In genomic region chr4:186067757-186068385, GRCh38 we compare ENCODE assay signal across 8 cellular contexts. TPM values are rescaled to one million over a fixed set of nuclear protein-coding genes. Genes with fewer than 3 reads are reported as not detected.
DNase-seq lines count a peak whose midpoint lies in the region; ATAC-seq and TF ChIP-seq lines count a peak whose summit lies in the region.

No MANE protein-coding gene starts in this region.

- peak overlapping the region in 2 of 5 experiments; percentile 59 to 71 for H3K4me3 Mint-ChIP-seq in brain

- DNase-seq in DMS153 treated with DMSO at 0.1 percent for 48 hours (lab: John Stamatoyannopoulos, UW; ENCODE audit: unreplicated experiment) (peak; percentile 85), RWPE2 (ENCODE audit: low spot score) (no peak), islet precursor cell (peak; percentile 60), NCI-H2171 treated with DMSO at 0.1 percent for 48 hours (lab: John Stamatoyannopoulos, UW) (no peak)
- peak; percentile 12 for DNase-seq in stimulated activated CD4-positive, alpha-beta T cell treated with anti-CD3 and anti-CD28 coated beads, Interleukin-4, amount 100 ng/mL, for 1 hour

- no peaks in the 10 kb centered on the region for H3K27me3 Mint-ChIP-seq in brain

- peak overlapping the region; percentile 32 for H3K4me3 ChIP-seq in RWPE2 (ENCODE audit: severe bottlenecking)

- H3K27ac Mint-ChIP-seq in brain: peak overlapping the region in 1 of 5 experiments; percentile 28

- H3K27me3 ChIP-seq in RWPE2 (ENCODE audit: insufficient read depth, poor library complexity, severe bottlenecking): no peaks in the 10 kb centered on the region

- no peak overlapping the region for H3K27ac ChIP-seq in RWPE2 (ENCODE audit: poor library complexity, severe bottlenecking)

- no peaks in the 10 kb centered on the region for H3K9me3 ChIP-seq in RWPE2 (ENCODE audit: severe bottlenecking)

- no peaks in the 10 kb centered on the region for H3K9me3 Mint-ChIP-seq in brain

- TF ChIP-seq CTCF in RWPE2 (IDR thresholded peaks at IDR 0.05; ENCODE audit: poor library complexity, severe bottlenecking): peak; percentile 40
- TF ChIP-seq CTCF in brain (conservative IDR thresholded peaks at IDR 0.05): peak; percentile 50 to 61

- ATAC-seq in GM19455 (IDR thresholded peaks at IDR 0.05; ENCODE audit: unreplicated experiment) (peak; percentile 71), HG03575 (IDR thresholded peaks at IDR 0.05; ENCODE audit: extremely low read depth, insufficient number of reproducible peaks, low FRiP score, unreplicated experiment) (peak; percentile 90), RWPE2 (ENCODE audit: low read depth) (peak; percentile 51)

- no peaks in the 10 kb centered on the region for H3K36me3 Mint-ChIP-seq in brain

- H3K4me1 Mint-ChIP-seq in brain: peaks cover 36% of the 10 kb centered on the region

- H3K36me3 ChIP-seq in RWPE2 (ENCODE audit: low read depth): no peaks in the 10 kb centered on the region

- H3K4me1 ChIP-seq in RWPE2 (ENCODE audit: insufficient read depth, poor library complexity, severe bottlenecking): peaks cover 10% of the 10 kb centered on the region

RNA-seq across cellular contexts. Expression of gene TLR3, which starts 1.1 kb away (rescaled TPM):
- polyA plus RNA-seq in brain (ENCODE audit: insufficient read depth, low read depth, low replicate concordance): 0.36 TPM

RNA-seq across cellular contexts. Expression of gene FAM149A, which starts 36.6 kb away (rescaled TPM):
- 8.6 TPM for polyA plus RNA-seq in brain (ENCODE audit: insufficient read depth, low read depth, low replicate concordance)

Comparison
In these comparisons a context has a peak if more than half of its experiments do, and no peak if none do; other contexts are left out.
1. DNase-seq: peak in DMS153 treated with DMSO at 0.1 percent for 48 hours (single experiment), islet precursor cell (single experiment) and stimulated activated CD4-positive, alpha-beta T cell treated with anti-CD3 and anti-CD28 coated beads, Interleukin-4, amount 100 ng/mL, for 1 hour (single experiment); none in RWPE2 (single experiment) and NCI-H2171 treated with DMSO at 0.1 percent for 48 hours (single experiment).
2. Peak in every context shown above with its lines, with median percentiles within 50 percentile points of each other: ATAC-seq.